17 cellular contexts compared by ENCODE assay signal in genomic region chr3:51988286-51989146, GRCh38. TPM values are rescaled to one million over a fixed set of nuclear protein-coding genes. Genes with fewer than 3 reads are reported as not detected.
A peak's percentile ranks its signal among the peaks of the same experiment; 100 is the strongest.
DNase-seq lines count a peak whose midpoint lies in the region; ATAC-seq, FAIRE-seq and TF ChIP-seq lines count a peak whose summit lies in the region.
"Had no signal": no experiment of that assay in that cellular context is flagged by ENCODE, and none has a peak within 500 bp of the region (broad histone marks: within the 10 kb centered on the region; RNA-seq: fewer than 3 reads in every experiment).

No MANE protein-coding gene starts in this region.

- CTCF ChIA-PET in activated CD8-positive, alpha-beta memory T cell treated with anti-CD3 and anti-CD28 coated beads, Interleukin-2, amount 10 ng/mL, durations not matched to agents 7 days and 5 days (lab: Charles Lee), result interaction anchor here (1.3 kb wide), 1 partner anchor 13 kb away, joined by 5 read pairs; no protein-coding TSS in a partner anchor

- H3K27me3 Mint-ChIP-seq in activated CD4-positive, alpha-beta T cell treated with anti-CD3 and anti-CD28 coated beads, Interleukin-2, amount 10 ng/mL, durations not matched to agents 24 days and 14 days, result no peaks in the 10 kb centered on the region
- H3K27me3 Mint-ChIP-seq in activated naive CD8-positive, alpha-beta T cell treated with anti-CD3 and anti-CD28 coated beads, Interleukin-2, amount 50 U/mL, for 24 hours, result no peaks in the 10 kb centered on the region
- H3K27me3 Mint-ChIP-seq in neural crest cell (ENCODE audit: low read depth), result peaks cover 14% of the 10 kb centered on the region
- H3K27me3 Mint-ChIP-seq in activated CD8-positive, alpha-beta memory T cell treated with anti-CD3 and anti-CD28 coated beads, Interleukin-2, amount 10 ng/mL, durations not matched to agents 7 days and 5 days, result no peaks in the 10 kb centered on the region

- peaks cover 23% of the 10 kb centered on the region for H3K36me3 Mint-ChIP-seq in activated CD4-positive, alpha-beta T cell treated with anti-CD3 and anti-CD28 coated beads, Interleukin-2, amount 10 ng/mL, durations not matched to agents 24 days and 14 days (ENCODE audit: low read depth)
- peaks cover 20% of the 10 kb centered on the region for H3K36me3 Mint-ChIP-seq in activated naive CD8-positive, alpha-beta T cell treated with anti-CD3 and anti-CD28 coated beads, Interleukin-2, amount 50 U/mL, for 24 hours (ENCODE audit: low read depth)
- peaks cover 19% of the 10 kb centered on the region for H3K36me3 Mint-ChIP-seq in neural crest cell (ENCODE audit: low read depth)
- peaks cover 14% of the 10 kb centered on the region for H3K36me3 Mint-ChIP-seq in activated CD8-positive, alpha-beta memory T cell treated with anti-CD3 and anti-CD28 coated beads, Interleukin-2, amount 10 ng/mL, durations not matched to agents 7 days and 5 days

- no peak overlapping the region for H3K4me3 Mint-ChIP-seq in activated CD4-positive, alpha-beta T cell treated with anti-CD3 and anti-CD28 coated beads, Interleukin-2, amount 10 ng/mL, durations not matched to agents 24 days and 14 days
- no peak overlapping the region for H3K4me3 Mint-ChIP-seq in activated naive CD8-positive, alpha-beta T cell treated with anti-CD3 and anti-CD28 coated beads, Interleukin-2, amount 50 U/mL, for 24 hours
- H3K4me3 Mint-ChIP-seq in neural crest cell, result peak overlapping the region; percentile 84
- no peak overlapping the region for H3K4me3 Mint-ChIP-seq in activated CD8-positive, alpha-beta memory T cell treated with anti-CD3 and anti-CD28 coated beads, Interleukin-2, amount 10 ng/mL, durations not matched to agents 7 days and 5 days
- H3K4me3 Mint-ChIP-seq: activated T-cell treated with anti-CD3 and anti-CD28 coated beads, Interleukin-2, amount 50 U/mL, for 4 hours had no signal

- peak overlapping the region; percentile 52 for H3K27ac Mint-ChIP-seq in activated CD4-positive, alpha-beta T cell treated with anti-CD3 and anti-CD28 coated beads, Interleukin-2, amount 10 ng/mL, durations not matched to agents 24 days and 14 days
- peak overlapping the region; percentile 46 for H3K27ac Mint-ChIP-seq in activated naive CD8-positive, alpha-beta T cell treated with anti-CD3 and anti-CD28 coated beads, Interleukin-2, amount 50 U/mL, for 24 hours
- peak overlapping the region; percentile 19 for H3K27ac Mint-ChIP-seq in neural crest cell (ENCODE audit: unreplicated experiment)
- H3K27ac Mint-ChIP-seq in activated CD8-positive, alpha-beta memory T cell treated with anti-CD3 and anti-CD28 coated beads, Interleukin-2, amount 10 ng/mL, durations not matched to agents 7 days and 5 days, result no peak overlapping the region

- intact Hi-C loops in activated CD4-positive, alpha-beta T cell treated with anti-CD3 and anti-CD28 coated beads, Interleukin-2, amount 10 ng/mL, durations not matched to agents 24 days and 14 days (cut with micrococcal nuclease), result loop anchor here (10.0 kb wide), 1 partner anchor 286 kb away; the partner anchor contains the start of gene WDR82

- TF ChIP-seq POLR2A in GM12891 (IDR thresholded peaks at IDR 0.05; ENCODE audit: low read depth, low read length), result 0 out of 2 replicates have a peak, but pooled peaks have one; percentile 13

- peaks cover 7% of the 10 kb centered on the region for H3K4me1 Mint-ChIP-seq in activated CD4-positive, alpha-beta T cell treated with anti-CD3 and anti-CD28 coated beads, Interleukin-2, amount 10 ng/mL, durations not matched to agents 24 days and 14 days
- H3K4me1 Mint-ChIP-seq in activated naive CD8-positive, alpha-beta T cell treated with anti-CD3 and anti-CD28 coated beads, Interleukin-2, amount 50 U/mL, for 24 hours, result peaks cover 23% of the 10 kb centered on the region
- H3K4me1 Mint-ChIP-seq in neural crest cell, result peaks cover 33% of the 10 kb centered on the region
- H3K4me1 Mint-ChIP-seq in activated CD8-positive, alpha-beta memory T cell treated with anti-CD3 and anti-CD28 coated beads, Interleukin-2, amount 10 ng/mL, durations not matched to agents 7 days and 5 days, result peaks cover 29% of the 10 kb centered on the region

- ATAC-seq in activated naive CD8-positive, alpha-beta T cell treated with anti-CD3 and anti-CD28 coated beads, Interleukin-2, amount 50 U/mL, for 24 hours, result no peak
- no peak for ATAC-seq in HG03442 (IDR thresholded peaks at IDR 0.05; ENCODE audit: unreplicated experiment)
- no peak for ATAC-seq in activated CD8-positive, alpha-beta memory T cell treated with anti-CD3 and anti-CD28 coated beads, Interleukin-2, amount 10 ng/mL, durations not matched to agents 7 days and 5 days
- ATAC-seq: activated T-cell treated with anti-CD3 and anti-CD28 coated beads, Interleukin-2, amount 50 U/mL, for 4 hours; gastroesophageal sphincter had no signal

- no peaks in the 10 kb centered on the region for H3K9me3 Mint-ChIP-seq in activated CD4-positive, alpha-beta T cell treated with anti-CD3 and anti-CD28 coated beads, Interleukin-2, amount 10 ng/mL, durations not matched to agents 24 days and 14 days
- no peaks in the 10 kb centered on the region for H3K9me3 Mint-ChIP-seq in activated naive CD8-positive, alpha-beta T cell treated with anti-CD3 and anti-CD28 coated beads, Interleukin-2, amount 50 U/mL, for 24 hours
- H3K9me3 Mint-ChIP-seq in neural crest cell, result peaks cover 2% of the 10 kb centered on the region
- no peaks in the 10 kb centered on the region for H3K9me3 Mint-ChIP-seq in activated CD8-positive, alpha-beta memory T cell treated with anti-CD3 and anti-CD28 coated beads, Interleukin-2, amount 10 ng/mL, durations not matched to agents 7 days and 5 days (ENCODE audit: low read depth)
- H3K9me3 Mint-ChIP-seq: activated T-cell treated with anti-CD3 and anti-CD28 coated beads, Interleukin-2, amount 50 U/mL, for 4 hours had no signal

- FAIRE-seq in GM12891 (lab: Jason Lieb, UNC), result no peak

- TF ChIP-seq CTCF in neural crest cell (conservative IDR thresholded peaks at IDR 0.05), result no peak

- DNase-seq in activated CD4-positive, alpha-beta T cell treated with anti-CD3 and anti-CD28 coated beads, Interleukin-2, amount 10 ng/mL, durations not matched to agents 24 days and 14 days, result no peak
- DNase-seq in activated CD4-positive, alpha-beta T cell treated with anti-CD3 and anti-CD28 coated beads, Interleukin-2, amount 50 U/mL, for 48 hours, result no peak
- DNase-seq in GM12891 (ENCODE audit: insufficient read length, low spot score) (no peak), neural crest cell (ENCODE audit: low read depth, low spot score) (no peak), AG08395 (ENCODE audit: low spot score) (no peak)
- no peak for DNase-seq in activated naive CD8-positive, alpha-beta T cell treated with anti-CD3 and anti-CD28 coated beads, Interleukin-2, amount 50 U/mL, for 24 hours
- DNase-seq in activated CD8-positive, alpha-beta memory T cell treated with anti-CD3 and anti-CD28 coated beads, Interleukin-2, amount 10 ng/mL, durations not matched to agents 7 days and 5 days, result no peak
- DNase-seq: activated CD4-positive, alpha-beta T cell treated with anti-CD3 and anti-CD28 coated beads for 1 hour; activated T-cell treated with anti-CD3 and anti-CD28 coated beads, Interleukin-2, amount 50 U/mL, for 4 hours; aorta; left ventricle myocardium inferior; NCI-H1694; NCI-H345; SHP77 treated with DMSO at 0.1 percent for 48 hours; T-helper 9 cell had no signal

TF ChIP-seq in GM12891, 5 proteins besides CTCF, POLR2A, EP300 and RAD21:
- no peak for TF ChIP-seq POLR2AphosphoS5 (IDR thresholded peaks at IDR 0.05; ENCODE audit: low read depth, low read length)
- no peak for TF ChIP-seq TAF1 (IDR thresholded peaks at IDR 0.05; ENCODE audit: low read depth, low read length)
- no peak for TF ChIP-seq POU2F2 (IDR thresholded peaks at IDR 0.05; ENCODE audit: low read depth, low read length)
- TF ChIP-seq SPI1 (IDR thresholded peaks at IDR 0.05; ENCODE audit: low read depth, low read length), result no peak
- no peak for TF ChIP-seq PAX5 (IDR thresholded peaks at IDR 0.05; ENCODE audit: insufficient read depth, low read length, severe bottlenecking)

RNA-seq across cellular contexts. Expression of gene ACY1, which starts 5.2 kb away (rescaled TPM):
- total RNA-seq in activated CD4-positive, alpha-beta T cell treated with anti-CD3 and anti-CD28 coated beads, Interleukin-2, amount 10 ng/mL, durations not matched to agents 24 days and 14 days, result 57.9 and 58.7 TPM in 2 replicates
- polyA plus RNA-seq in GM12891 (2012; ENCODE audit: low read depth, missing spikeins), result 38.7 TPM
- 29.9 and 32.5 TPM in 2 replicates for total RNA-seq in neural crest cell
- total RNA-seq in activated CD8-positive, alpha-beta memory T cell treated with anti-CD3 and anti-CD28 coated beads, Interleukin-2, amount 10 ng/mL, durations not matched to agents 7 days and 5 days, result 10 to 100 TPM; 18.1 to 21.3 TPM

RNA-seq across cellular contexts. Expression of gene RPL29, which starts 7.2 kb away (rescaled TPM):
- 1,714 and 1,721 TPM in 2 replicates for total RNA-seq in activated CD4-positive, alpha-beta T cell treated with anti-CD3 and anti-CD28 coated beads, Interleukin-2, amount 10 ng/mL, durations not matched to agents 24 days and 14 days
- polyA plus RNA-seq in GM12891 (2012; ENCODE audit: low read depth, missing spikeins), result 3,375 TPM
- total RNA-seq in neural crest cell, result 1,471 and 1,533 TPM in 2 replicates
- 1,000 to 10,000 TPM; 1,042 to 1,060 TPM for total RNA-seq in activated CD8-positive, alpha-beta memory T cell treated with anti-CD3 and anti-CD28 coated beads, Interleukin-2, amount 10 ng/mL, durations not matched to agents 7 days and 5 days

RNA-seq across cellular contexts. Expression of gene ABHD14A, which starts 13.7 kb away (rescaled TPM):
- total RNA-seq in activated CD4-positive, alpha-beta T cell treated with anti-CD3 and anti-CD28 coated beads, Interleukin-2, amount 10 ng/mL, durations not matched to agents 24 days and 14 days, result 12.3 and 13.8 TPM in 2 replicates
- 8.4 TPM for polyA plus RNA-seq in GM12891 (2012; ENCODE audit: low read depth, missing spikeins)
- total RNA-seq in neural crest cell, result 12.3 and 14.8 TPM in 2 replicates
- total RNA-seq in activated CD8-positive, alpha-beta memory T cell treated with anti-CD3 and anti-CD28 coated beads, Interleukin-2, amount 10 ng/mL, durations not matched to agents 7 days and 5 days, result 10 to 100 TPM; 11.8 to 13.7 TPM

RNA-seq across cellular contexts. Expression of gene ABHD14B, which starts 14.7 kb away (rescaled TPM):
- 43.2 and 45.3 TPM in 2 replicates for total RNA-seq in activated CD4-positive, alpha-beta T cell treated with anti-CD3 and anti-CD28 coated beads, Interleukin-2, amount 10 ng/mL, durations not matched to agents 24 days and 14 days
- polyA plus RNA-seq in GM12891 (2012; ENCODE audit: low read depth, missing spikeins), result 58.0 TPM
- 4.7 and 6.2 TPM in 2 replicates for total RNA-seq in neural crest cell
- 10 to 100 TPM; 36.2 to 36.7 TPM for total RNA-seq in activated CD8-positive, alpha-beta memory T cell treated with anti-CD3 and anti-CD28 coated beads, Interleukin-2, amount 10 ng/mL, durations not matched to agents 7 days and 5 days

RNA-seq across cellular contexts. Expression of gene PCBP4, which starts 21.3 kb away (rescaled TPM):
- 15.2 and 16.8 TPM in 2 replicates for total RNA-seq in activated CD4-positive, alpha-beta T cell treated with anti-CD3 and anti-CD28 coated beads, Interleukin-2, amount 10 ng/mL, durations not matched to agents 24 days and 14 days
- 3.1 TPM for polyA plus RNA-seq in GM12891 (2012; ENCODE audit: low read depth, missing spikeins)
- 228 and 235 TPM in 2 replicates for total RNA-seq in neural crest cell
- total RNA-seq in activated CD8-positive, alpha-beta memory T cell treated with anti-CD3 and anti-CD28 coated beads, Interleukin-2, amount 10 ng/mL, durations not matched to agents 7 days and 5 days, result 10 to 100 TPM; 11.4 to 21.1 TPM
